8 cellular contexts compared by ENCODE assay signal in genomic region chr3:127690823-127691452, GRCh38. TPM values are rescaled to one million over a fixed set of nuclear protein-coding genes. Genes with fewer than 3 reads are reported as not detected.
A peak's percentile ranks its signal among the peaks of the same experiment; 100 is the strongest.
DNase-seq lines count a peak whose midpoint lies in the region; ATAC-seq and TF ChIP-seq lines count a peak whose summit lies in the region.

No MANE protein-coding gene starts in this region.

- peak overlapping the region in 3 of 5 donors; percentile 30 to 44 (median 37) for H3K9ac ChIP-seq in subcutaneous abdominal adipose tissue (ENCODE audit: low read length in 5 of 5)

- H3K9me3 ChIP-seq in subcutaneous abdominal adipose tissue (ENCODE audit: control insufficient read depth in 5 of 5, low read length in 5 of 5) = no peaks in the 10 kb centered on the region

- peaks cover 6 to 13% (median 12%) of the 10 kb centered on the region in 5 donors for H3K4me1 ChIP-seq in subcutaneous abdominal adipose tissue (ENCODE audit: control insufficient read depth in 5 of 5, insufficient read depth in 5 of 5, low read length in 5 of 5)

- ATAC-seq in activated CD8-positive, alpha-beta T cell treated with anti-CD3 and anti-CD28 coated beads for 36 hours = peak; percentile 62
- ATAC-seq in HG03175 (IDR thresholded peaks at IDR 0.05; ENCODE audit: unreplicated experiment) (no peak), GM19452 (IDR thresholded peaks at IDR 0.05; ENCODE audit: unreplicated experiment) (no peak)

- no peak overlapping the region for H3K27ac Mint-ChIP-seq in activated CD8-positive, alpha-beta T cell treated with anti-CD3 and anti-CD28 coated beads for 36 hours

- POLR2A ChIA-PET in activated CD8-positive, alpha-beta T cell treated with anti-CD3 and anti-CD28 coated beads for 36 hours (lab: Charles Lee) = no interaction called here

- H3K9me3 Mint-ChIP-seq in activated CD8-positive, alpha-beta T cell treated with anti-CD3 and anti-CD28 coated beads for 36 hours = no peaks in the 10 kb centered on the region

- no peak for TF ChIP-seq CTCF in activated CD8-positive, alpha-beta T cell treated with anti-CD3 and anti-CD28 coated beads for 36 hours (IDR thresholded peaks at IDR 0.05)

- peaks cover 0 to 60% (median 60%) of the 10 kb centered on the region in 5 donors for H3K36me3 ChIP-seq in subcutaneous abdominal adipose tissue (ENCODE audit: control insufficient read depth in 5 of 5, insufficient read depth in 5 of 5, low read length in 5 of 5)

- intact Hi-C loops in activated CD8-positive, alpha-beta T cell treated with anti-CD3 and anti-CD28 coated beads for 36 hours (cut with micrococcal nuclease) = loop anchor here (10.0 kb wide), 1 partner anchor 144 kb away; no protein-coding TSS in a partner anchor

- CTCF ChIA-PET in activated CD8-positive, alpha-beta T cell treated with anti-CD3 and anti-CD28 coated beads for 36 hours (lab: Charles Lee) = interaction anchor here (1.5 kb wide), 1 partner anchor 116 kb away, joined by 3 read pairs; no protein-coding TSS in a partner anchor

- no peak overlapping the region for H3K4me3 ChIP-seq in subcutaneous abdominal adipose tissue (ENCODE audit: low read depth in 1 of 5, low read length in 5 of 5)

- H3K4me3 Mint-ChIP-seq in activated CD8-positive, alpha-beta T cell treated with anti-CD3 and anti-CD28 coated beads for 36 hours = no peak overlapping the region

- DNase-seq in EH (ENCODE audit: low read depth) = peak; percentile 79
- DNase-seq in LHCN-M2 (ENCODE audit: low read depth) = peak; percentile 71
- DNase-seq in activated CD8-positive, alpha-beta T cell treated with anti-CD3 and anti-CD28 coated beads for 36 hours = peak; percentile 23
- DNase-seq in hepatic stellate cell (ENCODE audit: low spot score) = peak; percentile 55
- DNase-seq in stimulated activated naive CD4-positive, alpha-beta T cell (lab: John Stamatoyannopoulos, UW) = no peak

- no peaks in the 10 kb centered on the region for H3K4me1 Mint-ChIP-seq in activated CD8-positive, alpha-beta T cell treated with anti-CD3 and anti-CD28 coated beads for 36 hours (ENCODE audit: low read depth)

- no peaks in the 10 kb centered on the region for H3K27me3 ChIP-seq in subcutaneous abdominal adipose tissue (ENCODE audit: control insufficient read depth in 5 of 5, insufficient read depth in 4 of 5, low read length in 5 of 5)

- no peak overlapping the region for H3K27ac ChIP-seq in subcutaneous abdominal adipose tissue (ENCODE audit: low read depth, low read length)

- H3K36me3 Mint-ChIP-seq in activated CD8-positive, alpha-beta T cell treated with anti-CD3 and anti-CD28 coated beads for 36 hours (ENCODE audit: low read depth) = no peaks in the 10 kb centered on the region

- H3K27me3 Mint-ChIP-seq in activated CD8-positive, alpha-beta T cell treated with anti-CD3 and anti-CD28 coated beads for 36 hours = no peaks in the 10 kb centered on the region

RNA-seq across cellular contexts. Expression of gene ABTB1, which starts 18.2 kb away (rescaled TPM):
- 4.0 and 5.2 TPM in 2 replicates for total RNA-seq in LHCN-M2 (2014; rRNA removed)
- 16.7 TPM for polyA plus RNA-seq in LHCN-M2 (2012)
- 10 to 100 TPM in 1 of 2 experiments, 1 to 10 TPM in 1; 9.7 to 10.6 TPM for total RNA-seq in activated CD8-positive, alpha-beta T cell treated with anti-CD3 and anti-CD28 coated beads for 36 hours

Comparison
In these comparisons a context has a peak if more than half of its experiments do, and no peak if none do; other contexts are left out.
1. DNase-seq: peak in EH (single experiment), LHCN-M2 (single experiment), activated CD8-positive, alpha-beta T cell treated with anti-CD3 and anti-CD28 coated beads for 36 hours (single experiment) and hepatic stellate cell (single experiment); none in stimulated activated naive CD4-positive, alpha-beta T cell (0 of 6).